In genomic region chr3:3137526-3137925, GRCh38 we compare ENCODE assay signal across 19 cellular contexts. TPM values are rescaled to one million over a fixed set of nuclear protein-coding genes. Genes with fewer than 3 reads are reported as not detected.
DNase-seq lines count a peak whose midpoint lies in the region; ATAC-seq and TF ChIP-seq lines count a peak whose summit lies in the region.
"Had no signal": no experiment of that assay in that cellular context is flagged by ENCODE, and none has a peak within 500 bp of the region (broad histone marks: within the 10 kb centered on the region; RNA-seq: fewer than 3 reads in every experiment).

No MANE protein-coding gene starts in this region.

- intact Hi-C loops in CD4-positive, alpha-beta T cell (cut with DNase I, micrococcal nuclease) = no loop called here

- no peaks in the 10 kb centered on the region for H3K27me3 ChIP-seq in CD4-positive, CD25-positive, alpha-beta regulatory T cell (ENCODE audit: control insufficient read depth, insufficient read depth, low read length)
- no peaks in the 10 kb centered on the region for H3K27me3 ChIP-seq in CD4-positive, alpha-beta T cell (ENCODE audit: control insufficient read depth, insufficient read depth, low read length)

- CTCF ChIA-PET in CD4-positive, alpha-beta T cell (lab: Charles Lee) = no interaction called here

- H3K4me1 Mint-ChIP-seq in CD4-positive, CD25-positive, alpha-beta regulatory T cell = peaks cover 31 to 61% (median 52%) of the 10 kb centered on the region in 4 donors
- peaks cover 81% of the 10 kb centered on the region for H3K4me1 Mint-ChIP-seq in CD4-positive, alpha-beta T cell (ENCODE audit: low read depth)
- peaks cover 43% of the 10 kb centered on the region for H3K4me1 Mint-ChIP-seq in central memory CD8-positive, alpha-beta T cell
- peaks cover 37 to 57% (median 51%) of the 10 kb centered on the region in 4 donors for H3K4me1 Mint-ChIP-seq in naive thymus-derived CD8-positive, alpha-beta T cell

- no peak for ATAC-seq in CD4-positive, CD25-positive, alpha-beta regulatory T cell (ENCODE audit: low read depth in 2 of 2)
- ATAC-seq in CD4-positive, alpha-beta T cell (ENCODE audit: poor library complexity) = no peak
- no peak for ATAC-seq in central memory CD8-positive, alpha-beta T cell (replicated peaks; ENCODE audit: extremely low read depth, poor library complexity, severe bottlenecking)
- no peak for ATAC-seq in naive thymus-derived CD8-positive, alpha-beta T cell
- ATAC-seq: GM12878 had no signal

- H3K36me3 ChIP-seq in CD4-positive, CD25-positive, alpha-beta regulatory T cell (ENCODE audit: control insufficient read depth, insufficient read depth, low read length) = peaks cover 60% of the 10 kb centered on the region

- no peak for DNase-seq in CD4-positive, CD25-positive, alpha-beta regulatory T cell
- DNase-seq in CD4-positive, alpha-beta T cell = no peak
- no peak for DNase-seq in central memory CD8-positive, alpha-beta T cell (ENCODE audit: low spot score in 2 of 2)
- DNase-seq in naive thymus-derived CD8-positive, alpha-beta T cell = no peak
- no peak for DNase-seq in iPS-NIHi7 (ENCODE audit: extremely low spot score)
- DNase-seq in AG20443 (ENCODE audit: low spot score) = no peak
- no peak for DNase-seq in NCI-H1436 (lab: John Stamatoyannopoulos, UW)
- DNase-seq: DND-41; H9; MV-4-11; NCI-H1417; NCI-H1930; NCI-H526 treated with DMSO at 0.1 percent for 48 hours; NK-92 treated with Interleukin-12 subunit alpha and Interleukin-12 subunit beta, amount 100 ng/mL, for 24 hours; RPMI8226; SIG-M5 had no signal

- no peaks in the 10 kb centered on the region for H3K9me3 ChIP-seq in CD4-positive, CD25-positive, alpha-beta regulatory T cell (ENCODE audit: control insufficient read depth in 2 of 2, low read length in 2 of 2)
- no peaks in the 10 kb centered on the region for H3K9me3 ChIP-seq in CD4-positive, alpha-beta T cell (ENCODE audit: control insufficient read depth, low read length)

- no peak overlapping the region for H3K27ac ChIP-seq in CD4-positive, CD25-positive, alpha-beta regulatory T cell (ENCODE audit: insufficient read depth, low read length, poor library complexity, severe bottlenecking)
- no peak overlapping the region for H3K27ac ChIP-seq in CD4-positive, alpha-beta T cell (ENCODE audit: low read depth, low read length)

- no peak overlapping the region for H3K4me3 ChIP-seq in CD4-positive, CD25-positive, alpha-beta regulatory T cell (ENCODE audit: low read depth, low read length)
- H3K4me3 ChIP-seq: GM12878 had no signal

- H3K36me3 Mint-ChIP-seq in CD4-positive, CD25-positive, alpha-beta regulatory T cell = peaks cover 48% of the 10 kb centered on the region
- H3K36me3 Mint-ChIP-seq in CD4-positive, alpha-beta T cell (ENCODE audit: low read depth) = peaks cover 90% of the 10 kb centered on the region
- H3K36me3 Mint-ChIP-seq in central memory CD8-positive, alpha-beta T cell (ENCODE audit: insufficient read depth) = peaks cover 39% of the 10 kb centered on the region
- peaks cover 0 to 87% (median 9%) of the 10 kb centered on the region in 3 donors for H3K36me3 Mint-ChIP-seq in naive thymus-derived CD8-positive, alpha-beta T cell

- peaks cover 13% of the 10 kb centered on the region for H3K4me1 ChIP-seq in CD4-positive, CD25-positive, alpha-beta regulatory T cell (ENCODE audit: control insufficient read depth, insufficient read depth, low read length, poor library complexity, severe bottlenecking)

- H3K27ac Mint-ChIP-seq in CD4-positive, CD25-positive, alpha-beta regulatory T cell = peak overlapping the region in 2 of 3 donors; percentile 30 to 49
- H3K27ac Mint-ChIP-seq in CD4-positive, alpha-beta T cell = peak overlapping the region; percentile 73
- H3K27ac Mint-ChIP-seq in central memory CD8-positive, alpha-beta T cell (ENCODE audit: low read depth) = peak overlapping the region; percentile 73
- peak overlapping the region in 8 of 10 donors; percentile 47 to 91 (median 78) for H3K27ac Mint-ChIP-seq in naive thymus-derived CD8-positive, alpha-beta T cell
- H3K27ac Mint-ChIP-seq: B cell, H9 had no signal

- peak overlapping the region in 1 of 4 donors; percentile 66 for H3K4me3 Mint-ChIP-seq in CD4-positive, CD25-positive, alpha-beta regulatory T cell
- H3K4me3 Mint-ChIP-seq in CD4-positive, alpha-beta T cell = no peak overlapping the region
- H3K4me3 Mint-ChIP-seq in central memory CD8-positive, alpha-beta T cell = no peak overlapping the region
- H3K4me3 Mint-ChIP-seq in naive thymus-derived CD8-positive, alpha-beta T cell = no peak overlapping the region
- H3K4me3 Mint-ChIP-seq: B cell, H9 had no signal

- POLR2A ChIA-PET in CD4-positive, alpha-beta T cell (lab: Charles Lee) = interaction anchor here (1.0 kb wide), 1 partner anchor 11 kb away, joined by 3 read pairs; the partner anchor contains the start of gene TRNT1
- POLR2A ChIA-PET in naive thymus-derived CD8-positive, alpha-beta T cell (lab: Charles Lee) = no interaction called here

- no peaks in the 10 kb centered on the region for H3K9me3 Mint-ChIP-seq in CD4-positive, CD25-positive, alpha-beta regulatory T cell
- no peaks in the 10 kb centered on the region for H3K9me3 Mint-ChIP-seq in CD4-positive, alpha-beta T cell
- no peaks in the 10 kb centered on the region for H3K9me3 Mint-ChIP-seq in central memory CD8-positive, alpha-beta T cell
- H3K9me3 Mint-ChIP-seq in naive thymus-derived CD8-positive, alpha-beta T cell = no peaks in the 10 kb centered on the region
- H3K9me3 Mint-ChIP-seq: H9 had no signal

- TF ChIP-seq CTCF in CD4-positive, alpha-beta T cell (IDR thresholded peaks at IDR 0.05) = no peak

- H3K27me3 Mint-ChIP-seq in CD4-positive, CD25-positive, alpha-beta regulatory T cell = no peaks in the 10 kb centered on the region
- H3K27me3 Mint-ChIP-seq in CD4-positive, alpha-beta T cell = no peaks in the 10 kb centered on the region
- no peaks in the 10 kb centered on the region for H3K27me3 Mint-ChIP-seq in central memory CD8-positive, alpha-beta T cell
- H3K27me3 Mint-ChIP-seq in naive thymus-derived CD8-positive, alpha-beta T cell = no peaks in the 10 kb centered on the region
- H3K27me3 Mint-ChIP-seq: B cell had no signal

RNA-seq across cellular contexts. Expression of gene TRNT1, which starts 10.8 kb away (rescaled TPM):
- 29.0 TPM for total RNA-seq in CD4-positive, CD25-positive, alpha-beta regulatory T cell
- 10 to 100 TPM; 20.3 to 27.2 (median 25.3) TPM for polyA plus RNA-seq in CD4-positive, CD25-positive, alpha-beta regulatory T cell
- 10 to 100 TPM; 25.8 to 30.7 TPM for total RNA-seq in CD4-positive, alpha-beta T cell
- 10 to 100 TPM; 44.5 to 44.8 TPM for total RNA-seq in naive thymus-derived CD8-positive, alpha-beta T cell
- polyA plus RNA-seq in naive thymus-derived CD8-positive, alpha-beta T cell = 10 to 100 TPM; 18.0 to 26.4 (median 24.0) TPM

RNA-seq across cellular contexts. Expression of gene IL5RA, which starts 27.4 kb away (rescaled TPM):
- total RNA-seq in CD4-positive, CD25-positive, alpha-beta regulatory T cell = 3.7 TPM
- not detected for polyA plus RNA-seq in CD4-positive, CD25-positive, alpha-beta regulatory T cell
- total RNA-seq in CD4-positive, alpha-beta T cell = under 1 TPM; 0.59 to 0.99 TPM
- not detected for total RNA-seq in naive thymus-derived CD8-positive, alpha-beta T cell
- polyA plus RNA-seq in naive thymus-derived CD8-positive, alpha-beta T cell = 1 to 10 TPM in 1 of 3 donors, not detected in 2; 1.7 TPM
- total RNA-seq: H9, LHCN-M2 had no signal

RNA-seq across cellular contexts. Expression of gene CRBN, which starts 42.0 kb away (rescaled TPM):
- 137 TPM for total RNA-seq in CD4-positive, CD25-positive, alpha-beta regulatory T cell
- 100 to 1,000 TPM; 129 to 179 (median 169) TPM for polyA plus RNA-seq in CD4-positive, CD25-positive, alpha-beta regulatory T cell
- total RNA-seq in CD4-positive, alpha-beta T cell = 100 to 1,000 TPM; 144 to 148 TPM
- 100 to 1,000 TPM; 158 to 164 TPM for total RNA-seq in naive thymus-derived CD8-positive, alpha-beta T cell
- 100 to 1,000 TPM; 149 to 194 (median 172) TPM for polyA plus RNA-seq in naive thymus-derived CD8-positive, alpha-beta T cell
